Comparison of ENCODE assay signal across 8 cellular contexts in genomic region chr6:42453649-42454427, GRCh38. TPM values are rescaled to one million over a fixed set of nuclear protein-coding genes. Genes with fewer than 3 reads are reported as not detected.
A peak's percentile ranks its signal among the peaks of the same experiment; 100 is the strongest.
DNase-seq lines count a peak whose midpoint lies in the region; ATAC-seq and TF ChIP-seq lines count a peak whose summit lies in the region.

No MANE protein-coding gene starts in this region.

- peak overlapping the region; percentile 79 for H3K4me3 ChIP-seq in fibroblast of the aortic adventitia (ENCODE audit: low read depth, low read length)

- peak overlapping the region; percentile 65 for H3K27ac Mint-ChIP-seq in activated B cell treated with CpG ODN at 0.5 μM for 24 hours

- ATAC-seq in activated B cell treated with CpG ODN at 0.5 μM for 24 hours (ENCODE audit: low read depth) (no peak), omental fat pad (ENCODE audit: low FRiP score) (peak; percentile 22), GM21526 (IDR thresholded peaks at IDR 0.05; ENCODE audit: low FRiP score, unreplicated experiment) (no peak), HG03565 (IDR thresholded peaks at IDR 0.05; ENCODE audit: unreplicated experiment) (no peak), GM18498 (IDR thresholded peaks at IDR 0.05; ENCODE audit: unreplicated experiment) (no peak)

- intact Hi-C loops in activated B cell treated with CpG ODN at 0.5 μM for 24 hours (cut with micrococcal nuclease) = loop anchor here (5.0 kb wide), 2 partner anchors 68 to 142 kb away; no protein-coding TSS in a partner anchor

- no peaks in the 10 kb centered on the region for H3K9me3 Mint-ChIP-seq in activated B cell treated with CpG ODN at 0.5 μM for 24 hours

- H3K36me3 Mint-ChIP-seq in activated B cell treated with CpG ODN at 0.5 μM for 24 hours (ENCODE audit: low read depth) = peaks cover 4% of the 10 kb centered on the region

- DNase-seq in CD1c-positive myeloid dendritic cell (ENCODE audit: extremely low spot score) (peak; percentile 22), HT-29 (ENCODE audit: low spot score) (peak; percentile 49), activated B cell treated with CpG ODN at 0.5 μM for 24 hours (no peak), fibroblast of the aortic adventitia (ENCODE audit: low read depth) (peak; percentile 66), omental fat pad (ENCODE audit: low spot score) (no peak)

- POLR2A ChIA-PET in activated B cell treated with CpG ODN at 0.5 μM for 24 hours (lab: Charles Lee) = interaction anchor here (1.3 to 2.2 kb wide), 5 partner anchors 12 to 119 kb away, joined by 3 to 9 read pairs (median 5); no protein-coding TSS in a partner anchor

- peaks cover 3% of the 10 kb centered on the region for H3K27me3 Mint-ChIP-seq in activated B cell treated with CpG ODN at 0.5 μM for 24 hours

- H3K4me3 Mint-ChIP-seq in activated B cell treated with CpG ODN at 0.5 μM for 24 hours = peak overlapping the region; percentile 90

- peaks cover 33% of the 10 kb centered on the region for H3K4me1 Mint-ChIP-seq in activated B cell treated with CpG ODN at 0.5 μM for 24 hours

- CTCF ChIA-PET in activated B cell treated with CpG ODN at 0.5 μM for 24 hours (lab: Charles Lee) = interaction anchor here (1.1 to 3.4 kb wide), 3 partner anchors 77 to 93 kb away, joined by 3 to 9 read pairs (median 5); no protein-coding TSS in a partner anchor

- TF ChIP-seq CTCF in activated B cell treated with CpG ODN at 0.5 μM for 24 hours (IDR thresholded peaks at IDR 0.05) (no peak), fibroblast of the aortic adventitia (IDR thresholded peaks at IDR 0.05; ENCODE audit: insufficient read depth, low read length) (no peak), omental fat pad (IDR thresholded peaks at IDR 0.05) (no peak)

RNA-seq across cellular contexts. Expression of gene TRERF1, which starts 2.1 kb away (rescaled TPM):
- total RNA-seq in HT-29 (2014; rRNA removed; shearing (Covaris generic)) = 4.2 and 6.8 TPM in 2 replicates
- 3.3 and 4.1 TPM in 2 replicates for total RNA-seq in activated B cell treated with CpG ODN at 0.5 μM for 24 hours
- total RNA-seq in fibroblast of the aortic adventitia (ENCODE audit: low replicate concordance) = 4.8 and 12.0 TPM in 2 replicates
- 10 to 100 TPM in 1 of 4 donors, 1 to 10 TPM in 3; 2.0 to 10.2 (median 2.6) TPM for total RNA-seq in omental fat pad

Comparison
In these comparisons a context has a peak if more than half of its experiments do, and no peak if none do; other contexts are left out.
1. DNase-seq: peak in CD1c-positive myeloid dendritic cell (single experiment), HT-29 (single experiment) and fibroblast of the aortic adventitia (single experiment); none in activated B cell treated with CpG ODN at 0.5 μM for 24 hours (single experiment) and omental fat pad (single experiment).